ENCODE assay signal across 20 cellular contexts in genomic region chr6:47729457-47729856, GRCh38. TPM values are rescaled to one million over a fixed set of nuclear protein-coding genes. Genes with fewer than 3 reads are reported as not detected.
DNase-seq lines count a peak whose midpoint lies in the region; ATAC-seq and TF ChIP-seq lines count a peak whose summit lies in the region.
"Had no signal": no experiment of that assay in that cellular context is flagged by ENCODE, and none has a peak within 500 bp of the region (broad histone marks: within the 10 kb centered on the region; RNA-seq: fewer than 3 reads in every experiment).

No MANE protein-coding gene starts in this region.

- peak overlapping the region; percentile 18 for H3K27ac Mint-ChIP-seq in activated naive CD8-positive, alpha-beta T cell treated with anti-CD3 and anti-CD28 coated beads, Interleukin-2, amount 10 ng/mL, durations not matched to agents 7 days and 5 days
- H3K27ac Mint-ChIP-seq in activated naive CD8-positive, alpha-beta T cell treated with anti-CD3 and anti-CD28 coated beads for 36 hours, result no peak overlapping the region
- H3K27ac Mint-ChIP-seq: CD8-positive, alpha-beta T cell had no signal

- peaks cover 9% of the 10 kb centered on the region for H3K4me1 Mint-ChIP-seq in activated naive CD8-positive, alpha-beta T cell treated with anti-CD3 and anti-CD28 coated beads, Interleukin-2, amount 10 ng/mL, durations not matched to agents 7 days and 5 days
- peaks cover 9% of the 10 kb centered on the region for H3K4me1 Mint-ChIP-seq in activated naive CD8-positive, alpha-beta T cell treated with anti-CD3 and anti-CD28 coated beads for 36 hours

- no TSS peak for BruUV-seq in PC-3 (replicated peaks; lab: Mats Ljungman, UMichigan)

- CTCF ChIA-PET in PC-3 (lab: Charles Lee), result no interaction called here

- no peaks in the 10 kb centered on the region; the same call in 1 of the 2 replicates for H3K9me3 ChIP-seq in PC-3 (ENCODE audit: low read length)
- no peaks in the 10 kb centered on the region for H3K9me3 ChIP-seq in vagina
- H3K9me3 ChIP-seq: HAP-1 had no signal

- no peaks in the 10 kb centered on the region for H3K27me3 ChIP-seq in PC-3 (ENCODE audit: low read length)
- H3K27me3 ChIP-seq in vagina, result no peaks in the 10 kb centered on the region
- H3K27me3 ChIP-seq: BLaER1 had no signal

- H4K20me1 ChIP-seq in PC-3 (ENCODE audit: low read length), result no peaks in the 10 kb centered on the region
- H4K20me1 ChIP-seq: BLaER1 had no signal

- DNase-seq in activated naive CD8-positive, alpha-beta T cell treated with anti-CD3 and anti-CD28 coated beads, Interleukin-2, amount 10 ng/mL, durations not matched to agents 7 days and 5 days, result no peak
- no peak for DNase-seq in activated naive CD8-positive, alpha-beta T cell treated with anti-CD3 and anti-CD28 coated beads for 36 hours
- DNase-seq in PC-3, result no peak
- DNase-seq in epithelial cell of prostate (ENCODE audit: low read depth, low spot score), result no peak
- DNase-seq in omental fat pad (ENCODE audit: low spot score), result no peak
- no peak for DNase-seq in A172 (ENCODE audit: low spot score)
- DNase-seq in activated effector memory CD4-positive, alpha-beta T cell treated with Interleukin-2 at 50 U/mL for 16 hours, result no peak
- no peak for DNase-seq in vagina (ENCODE audit: extremely low spot score in 2 of 2)
- DNase-seq: CD8-positive, alpha-beta T cell; DMS53; EL; KG1; NCI-H1417 treated with DMSO at 0.1 percent for 48 hours; NCI-H187 treated with DMSO at 0.1 percent for 48 hours; NCI-H526; SHP77 treated with DMSO at 0.1 percent for 48 hours had no signal

- H3K4me1 ChIP-seq in PC-3 (ENCODE audit: insufficient read depth, low read length), result peaks cover 49% of the 10 kb centered on the region
- no peaks in the 10 kb centered on the region for H3K4me1 ChIP-seq in vagina
- H3K4me1 ChIP-seq: BLaER1 had no signal

- POLR2A ChIA-PET in activated naive CD8-positive, alpha-beta T cell treated with anti-CD3 and anti-CD28 coated beads, Interleukin-2, amount 10 ng/mL, durations not matched to agents 7 days and 5 days (lab: Charles Lee), result no interaction called here
- POLR2A ChIA-PET in PC-3 (lab: Charles Lee; ENCODE audit: unreplicated experiment), result no interaction called here

- no peaks in the 10 kb centered on the region for H3K27me3 Mint-ChIP-seq in activated naive CD8-positive, alpha-beta T cell treated with anti-CD3 and anti-CD28 coated beads, Interleukin-2, amount 10 ng/mL, durations not matched to agents 7 days and 5 days
- H3K27me3 Mint-ChIP-seq in activated naive CD8-positive, alpha-beta T cell treated with anti-CD3 and anti-CD28 coated beads for 36 hours, result no peaks in the 10 kb centered on the region

- no peaks in the 10 kb centered on the region for H3K79me2 ChIP-seq in PC-3 (ENCODE audit: low read length)

- no peaks in the 10 kb centered on the region for H3K36me3 Mint-ChIP-seq in activated naive CD8-positive, alpha-beta T cell treated with anti-CD3 and anti-CD28 coated beads, Interleukin-2, amount 10 ng/mL, durations not matched to agents 7 days and 5 days
- H3K36me3 Mint-ChIP-seq in activated naive CD8-positive, alpha-beta T cell treated with anti-CD3 and anti-CD28 coated beads for 36 hours, result no peaks in the 10 kb centered on the region
- H3K36me3 Mint-ChIP-seq: CD8-positive, alpha-beta T cell had no signal

- peak overlapping the region; percentile 60 for H3K4me2 ChIP-seq in PC-3 (ENCODE audit: low read length)
- H3K4me2 ChIP-seq: BLaER1 had no signal

- H3K4me3 ChIP-seq in PC-3 (ENCODE audit: low read length) (no peak overlapping the region), vagina (no peak overlapping the region)
- H3K4me3 ChIP-seq: BLaER1, HAP-1 had no signal

- H3K4me3 Mint-ChIP-seq in activated naive CD8-positive, alpha-beta T cell treated with anti-CD3 and anti-CD28 coated beads, Interleukin-2, amount 10 ng/mL, durations not matched to agents 7 days and 5 days, result no peak overlapping the region
- no peak overlapping the region for H3K4me3 Mint-ChIP-seq in activated naive CD8-positive, alpha-beta T cell treated with anti-CD3 and anti-CD28 coated beads for 36 hours
- H3K4me3 Mint-ChIP-seq: CD8-positive, alpha-beta T cell had no signal

- ATAC-seq in activated naive CD8-positive, alpha-beta T cell treated with anti-CD3 and anti-CD28 coated beads, Interleukin-2, amount 10 ng/mL, durations not matched to agents 7 days and 5 days (ENCODE audit: low read depth), result no peak
- ATAC-seq in PC-3, result no peak
- peak; percentile 37 for ATAC-seq in omental fat pad (ENCODE audit: low FRiP score)
- ATAC-seq: CD8-positive, alpha-beta T cell had no signal

- H3K9me3 Mint-ChIP-seq in activated naive CD8-positive, alpha-beta T cell treated with anti-CD3 and anti-CD28 coated beads, Interleukin-2, amount 10 ng/mL, durations not matched to agents 7 days and 5 days, result peaks cover 1% of the 10 kb centered on the region
- H3K9me3 Mint-ChIP-seq in activated naive CD8-positive, alpha-beta T cell treated with anti-CD3 and anti-CD28 coated beads for 36 hours, result no peaks in the 10 kb centered on the region
- H3K9me3 Mint-ChIP-seq: CD8-positive, alpha-beta T cell had no signal

- no peaks in the 10 kb centered on the region for H3K9me2 ChIP-seq in PC-3 (replicated peaks; ENCODE audit: low read length)

- H3F3A ChIP-seq in PC-3 (ENCODE audit: low read length, unreplicated experiment), result peaks cover 6% of the 10 kb centered on the region

- no peak for TF ChIP-seq POLR2A in vagina (IDR thresholded peaks at IDR 0.05)

- H3K36me3 ChIP-seq in PC-3 (ENCODE audit: low read depth, low read length), result no peaks in the 10 kb centered on the region
- no peaks in the 10 kb centered on the region for H3K36me3 ChIP-seq in vagina
- H3K36me3 ChIP-seq: BLaER1, HAP-1 had no signal

- H2AFZ ChIP-seq in PC-3 (ENCODE audit: low read length), result no peak overlapping the region

- intact Hi-C loops in PC-3 (cut with micrococcal nuclease), result loop anchor here (2.0 kb wide), 2 partner anchors 29 to 73 kb away; no protein-coding TSS in a partner anchor
- intact Hi-C loops in vagina (cut with DNase I), result no loop called here

- H3K9ac ChIP-seq in PC-3 (ENCODE audit: low read length), result peak overlapping the region; percentile 40; the same call in 1 of the 2 replicates
- H3K9ac ChIP-seq: BLaER1 had no signal

- TF ChIP-seq CTCF in PC-3 (conservative IDR thresholded peaks at IDR 0.05; ENCODE audit: low read depth, low read length), result no peak
- no peak for TF ChIP-seq CTCF in omental fat pad (IDR thresholded peaks at IDR 0.05)
- TF ChIP-seq CTCF in vagina (IDR thresholded peaks at IDR 0.05), result no peak

- H3K27ac ChIP-seq in PC-3 (ENCODE audit: low read length), result peak overlapping the region; percentile 93
- H3K27ac ChIP-seq in epithelial cell of prostate, result peak overlapping the region; percentile 88
- no peak overlapping the region for H3K27ac ChIP-seq in vagina
- H3K27ac ChIP-seq: BLaER1 had no signal

RNA-seq across cellular contexts. Expression of gene ADGRF4, which starts 31.1 kb away (rescaled TPM):
- total RNA-seq in activated naive CD8-positive, alpha-beta T cell treated with anti-CD3 and anti-CD28 coated beads, Interleukin-2, amount 10 ng/mL, durations not matched to agents 7 days and 5 days, result not detected
- not detected for total RNA-seq in activated naive CD8-positive, alpha-beta T cell treated with anti-CD3 and anti-CD28 coated beads for 36 hours
- total RNA-seq in PC-3 (2014; rRNA removed) (3.4 and 4.2 TPM in 2 replicates), omental fat pad (under 1 TPM in 2 of 4 donors, not detected in 2; 0.19 to 0.48 TPM), vagina (10.1 TPM)
- 1.5 and 1.7 TPM in 2 replicates for total RNA-seq in A172 (2014; rRNA removed; shearing (Covaris generic))
- total RNA-seq: A673; CD8-positive, alpha-beta T cell had no signal

RNA-seq across cellular contexts. Expression of gene OPN5, which starts 52.4 kb away (rescaled TPM):
- not detected for total RNA-seq in activated naive CD8-positive, alpha-beta T cell treated with anti-CD3 and anti-CD28 coated beads, Interleukin-2, amount 10 ng/mL, durations not matched to agents 7 days and 5 days
- not detected for total RNA-seq in activated naive CD8-positive, alpha-beta T cell treated with anti-CD3 and anti-CD28 coated beads for 36 hours
- total RNA-seq in PC-3 (2014; rRNA removed) (not detected in 2 replicates), omental fat pad (not detected), vagina (not detected)
- not detected in 2 replicates for total RNA-seq in A172 (2014; rRNA removed; shearing (Covaris generic))
- total RNA-seq: A673; CD8-positive, alpha-beta T cell; HT-29 had no signal
